ENCODE assay signal across 39 cellular contexts in genomic region chr3:165519687-165520086, GRCh38.
"Had no signal": no experiment of that assay in that cellular context is flagged by ENCODE, and none has a peak within 500 bp of the region (broad histone marks: within the 10 kb centered on the region; RNA-seq: fewer than 3 reads in every experiment).

No MANE protein-coding gene starts in this region.

- H3K4me3 ChIP-seq: adrenal gland, ascending aorta, body of pancreas, breast epithelium, cardiac muscle cell had no signal

- H3K36me3 ChIP-seq: adrenal gland, ascending aorta, brain microvascular endothelial cell, breast epithelium, cardiac muscle cell had no signal

- ATAC-seq: activated naive CD4-positive, alpha-beta T cell treated with anti-CD3 and anti-CD28 coated beads, Interleukin-2, amount 50 U/mL, for 72 hours; activated T-cell treated with anti-CD3 and anti-CD28 coated beads, Interleukin-2, amount 50 U/mL, for 4 hours; activated T-cell treated with anti-CD3 and anti-CD28 coated beads, Interleukin-2, amount 50 U/mL, for 72 hours; activated T-helper 17 cell treated with anti-CD3 and anti-CD28 coated beads, Interleukin-2, amount 50 U/mL, for 72 hours; body of pancreas had no signal

- H3K27ac ChIP-seq: adrenal gland, ascending aorta, body of pancreas, brain microvascular endothelial cell, breast epithelium, cardiac muscle cell had no signal

- H3K27me3 Mint-ChIP-seq: activated naive CD4-positive, alpha-beta T cell treated with anti-CD3 and anti-CD28 coated beads, Interleukin-2, amount 10 ng/mL, durations not matched to agents 7 days and 5 days; activated naive CD4-positive, alpha-beta T cell treated with anti-CD3 and anti-CD28 coated beads, Interleukin-2, amount 50 U/mL, for 24 hours; activated naive CD8-positive, alpha-beta T cell; activated naive CD8-positive, alpha-beta T cell treated with anti-CD3 and anti-CD28 coated beads for 36 hours; activated naive CD8-positive, alpha-beta T cell treated with anti-CD3 and anti-CD28 coated beads, Interleukin-2, amount 10 ng/mL, durations not matched to agents 7 days and 5 days; activated T-cell treated with anti-CD3 and anti-CD28 coated beads, Interleukin-2, amount 50 U/mL, for 24 hours; activated T-helper 17 cell treated with anti-CD3 and anti-CD28 coated beads, Interleukin-2, amount 50 U/mL, for 72 hours; brain; central memory CD8-positive, alpha-beta T cell had no signal

- H3K4me3 Mint-ChIP-seq: activated naive CD4-positive, alpha-beta T cell treated with anti-CD3 and anti-CD28 coated beads for 36 hours; activated naive CD4-positive, alpha-beta T cell treated with anti-CD3 and anti-CD28 coated beads, Interleukin-2, amount 10 ng/mL, durations not matched to agents 7 days and 5 days; activated naive CD4-positive, alpha-beta T cell treated with anti-CD3 and anti-CD28 coated beads, Interleukin-2, amount 50 U/mL, for 24 hours; activated naive CD8-positive, alpha-beta T cell; activated naive CD8-positive, alpha-beta T cell treated with anti-CD3 and anti-CD28 coated beads for 36 hours; activated naive CD8-positive, alpha-beta T cell treated with anti-CD3 and anti-CD28 coated beads, Interleukin-2, amount 10 ng/mL, durations not matched to agents 7 days and 5 days; activated T-cell treated with anti-CD3 and anti-CD28 coated beads, Interleukin-2, amount 50 U/mL, for 24 hours; activated T-cell treated with anti-CD3 and anti-CD28 coated beads, Interleukin-2, amount 50 U/mL, for 4 hours; activated T-cell treated with anti-CD3 and anti-CD28 coated beads, Interleukin-2, amount 50 U/mL, for 72 hours; activated T-helper 1 cell treated with anti-CD3 and anti-CD28 coated beads, Interleukin-12 subunit alpha, Interleukin-12 subunit beta, Interleukin-2, Interleukin-4 antibody, amounts not matched to agents 30 ng/mL and 10 ng/mL and 1 ng/mL, durations not matched to agents 14 hours and 24 hours and 36 hours; activated T-helper 17 cell treated with anti-CD3 and anti-CD28 coated beads, Interleukin-2, amount 50 U/mL, for 72 hours; brain; central memory CD8-positive, alpha-beta T cell had no signal

- FAIRE-seq: astrocyte, bronchial epithelial cell had no signal

- H3K27ac Mint-ChIP-seq: activated naive CD4-positive, alpha-beta T cell treated with anti-CD3 and anti-CD28 coated beads for 36 hours; activated naive CD4-positive, alpha-beta T cell treated with anti-CD3 and anti-CD28 coated beads, Interleukin-2, amount 10 ng/mL, durations not matched to agents 7 days and 5 days; activated naive CD4-positive, alpha-beta T cell treated with anti-CD3 and anti-CD28 coated beads, Interleukin-2, amount 50 U/mL, for 24 hours; activated naive CD4-positive, alpha-beta T cell treated with anti-CD3 and anti-CD28 coated beads, Interleukin-2, amount 50 U/mL, for 72 hours; activated naive CD8-positive, alpha-beta T cell; activated naive CD8-positive, alpha-beta T cell treated with anti-CD3 and anti-CD28 coated beads for 36 hours; activated naive CD8-positive, alpha-beta T cell treated with anti-CD3 and anti-CD28 coated beads, Interleukin-2, amount 10 ng/mL, durations not matched to agents 7 days and 5 days; activated T-cell treated with anti-CD3 and anti-CD28 coated beads, Interleukin-2, amount 50 U/mL, for 24 hours; activated T-cell treated with anti-CD3 and anti-CD28 coated beads, Interleukin-2, amount 50 U/mL, for 72 hours; activated T-helper 1 cell treated with anti-CD3 and anti-CD28 coated beads, Interleukin-12 subunit alpha, Interleukin-12 subunit beta, Interleukin-2, Interleukin-4 antibody, amounts not matched to agents 30 ng/mL and 10 ng/mL and 1 ng/mL, durations not matched to agents 14 hours and 24 hours and 36 hours; activated T-helper 17 cell treated with anti-CD3 and anti-CD28 coated beads, Interleukin-2, amount 50 U/mL, for 72 hours; activated T-helper 2 cell treated with anti-CD3 and anti-CD28 coated beads, Interferon-gamma antibody, Interleukin-2, Interleukin-4, amounts not matched to agents 10 μg/mL and 5 μg/mL and 100 μg/mL, durations not matched to agents 14 hours and 24 hours and 36 hours had no signal

- H3K36me3 Mint-ChIP-seq: activated naive CD4-positive, alpha-beta T cell treated with anti-CD3 and anti-CD28 coated beads, Interleukin-2, amount 10 ng/mL, durations not matched to agents 7 days and 5 days; activated naive CD4-positive, alpha-beta T cell treated with anti-CD3 and anti-CD28 coated beads, Interleukin-2, amount 50 U/mL, for 24 hours; activated naive CD4-positive, alpha-beta T cell treated with anti-CD3 and anti-CD28 coated beads, Interleukin-2, amount 50 U/mL, for 72 hours; activated naive CD8-positive, alpha-beta T cell; activated naive CD8-positive, alpha-beta T cell treated with anti-CD3 and anti-CD28 coated beads for 36 hours; activated naive CD8-positive, alpha-beta T cell treated with anti-CD3 and anti-CD28 coated beads, Interleukin-2, amount 10 ng/mL, durations not matched to agents 7 days and 5 days; brain had no signal

- H3K9me3 ChIP-seq: adrenal gland, ascending aorta, body of pancreas, breast epithelium had no signal

- H3K4me1 ChIP-seq: adrenal gland, ascending aorta, body of pancreas, breast epithelium had no signal

- H3K9me3 Mint-ChIP-seq: activated naive CD4-positive, alpha-beta T cell treated with anti-CD3 and anti-CD28 coated beads, Interleukin-2, amount 50 U/mL, for 24 hours; brain had no signal

- DNase-seq: activated effector memory CD4-positive, alpha-beta T cell treated with anti-CD3 and anti-CD28 coated beads, Interleukin-2, amount 50 U/mL, for 16 hours; activated effector memory CD4-positive, alpha-beta T cell treated with Interleukin-2 at 50 U/mL for 16 hours; activated gamma-delta T cell; activated gamma-delta T cell treated with Interleukin-2 at 50 U/mL for 16 hours; activated naive CD4-positive, alpha-beta T cell; activated naive CD4-positive, alpha-beta T cell treated with anti-CD3 and anti-CD28 coated beads for 36 hours; activated naive CD4-positive, alpha-beta T cell treated with anti-CD3 and anti-CD28 coated beads, Interleukin-2, amount 10 ng/mL, durations not matched to agents 7 days and 5 days; activated naive CD4-positive, alpha-beta T cell treated with anti-CD3 and anti-CD28 coated beads, Interleukin-2, amount 50 U/mL, for 16 hours; activated naive CD4-positive, alpha-beta T cell treated with Interleukin-2 at 50 U/mL for 16 hours; activated naive CD8-positive, alpha-beta T cell treated with anti-CD3 and anti-CD28 coated beads for 36 hours; activated naive CD8-positive, alpha-beta T cell treated with anti-CD3 and anti-CD28 coated beads, Interleukin-2, amount 10 ng/mL, durations not matched to agents 7 days and 5 days; activated T-cell treated with anti-CD3 and anti-CD28 coated beads, Interleukin-2, amount 50 U/mL, for 1 hour; activated T-cell treated with anti-CD3 and anti-CD28 coated beads, Interleukin-2, amount 50 U/mL, for 24 hours; activated T-cell treated with anti-CD3 and anti-CD28 coated beads, Interleukin-2, amount 50 U/mL, for 4 hours; activated T-cell treated with anti-CD3 and anti-CD28 coated beads, Interleukin-2, amount 50 U/mL, for 48 hours; activated T-cell treated with anti-CD3 and anti-CD28 coated beads, Interleukin-2, amount 50 U/mL, for 72 hours; adrenal gland; amniotic stem cell; amygdala; anterior cingulate cortex; aorta; body of pancreas; brain microvascular endothelial cell; caudate nucleus; central memory CD4-positive, alpha-beta T cell; cerebellar nuclear complex had no signal

- H3K4me1 Mint-ChIP-seq: activated naive CD4-positive, alpha-beta T cell treated with anti-CD3 and anti-CD28 coated beads, Interleukin-2, amount 10 ng/mL, durations not matched to agents 7 days and 5 days; activated naive CD4-positive, alpha-beta T cell treated with anti-CD3 and anti-CD28 coated beads, Interleukin-2, amount 50 U/mL, for 24 hours; activated naive CD8-positive, alpha-beta T cell treated with anti-CD3 and anti-CD28 coated beads for 36 hours; activated naive CD8-positive, alpha-beta T cell treated with anti-CD3 and anti-CD28 coated beads, Interleukin-2, amount 10 ng/mL, durations not matched to agents 7 days and 5 days; activated T-helper 17 cell treated with anti-CD3 and anti-CD28 coated beads, Interleukin-2, amount 50 U/mL, for 72 hours; central memory CD8-positive, alpha-beta T cell had no signal

- H3K27me3 ChIP-seq: adrenal gland, ascending aorta, body of pancreas, brain microvascular endothelial cell, breast epithelium, cardiac muscle cell had no signal
